Comparison of ENCODE assay signal across 11 cellular contexts in genomic region chr12:68521321-68521839, GRCh38.
DNase-seq lines count a peak whose midpoint lies in the region; ATAC-seq and TF ChIP-seq lines count a peak whose summit lies in the region.
"Had no signal": no experiment of that assay in that cellular context is flagged by ENCODE, and none has a peak within 500 bp of the region (broad histone marks: within the 10 kb centered on the region; RNA-seq: fewer than 3 reads in every experiment).

No MANE protein-coding gene starts in this region.

- peak overlapping the region; percentile 85 for H3K27ac ChIP-seq in mesenchymal stem cell (ENCODE audit: low read length, poor library complexity, severe bottlenecking)
- H3K27ac ChIP-seq: suprapubic skin had no signal

- no peak overlapping the region for H3K18ac ChIP-seq in mesenchymal stem cell (ENCODE audit: low read depth in 1 of 2, low read length in 2 of 2)

- H3K4me1 Mint-ChIP-seq in activated CD4-positive, alpha-beta T cell treated with anti-CD3 and anti-CD28 coated beads for 36 hours, result peaks cover 6% of the 10 kb centered on the region
- H3K4me1 Mint-ChIP-seq in activated T-helper 2 cell treated with anti-CD3 and anti-CD28 coated beads, Interferon-gamma antibody, Interleukin-2, Interleukin-4, amounts not matched to agents 10 μg/mL and 5 μg/mL and 100 μg/mL, durations not matched to agents 14 hours and 24 hours and 36 hours (ENCODE audit: low read depth), result peaks cover 4% of the 10 kb centered on the region

- H3K27ac Mint-ChIP-seq in activated CD4-positive, alpha-beta T cell treated with anti-CD3 and anti-CD28 coated beads for 36 hours, result no peak overlapping the region
- no peak overlapping the region for H3K27ac Mint-ChIP-seq in activated T-helper 2 cell treated with anti-CD3 and anti-CD28 coated beads, Interferon-gamma antibody, Interleukin-2, Interleukin-4, amounts not matched to agents 10 μg/mL and 5 μg/mL and 100 μg/mL, durations not matched to agents 14 hours and 24 hours and 36 hours
- H3K27ac Mint-ChIP-seq: CD8-positive, alpha-beta T cell had no signal

- no peak overlapping the region for H3K14ac ChIP-seq in mesenchymal stem cell (ENCODE audit: low read length in 2 of 2)

- H3K23ac ChIP-seq in mesenchymal stem cell (ENCODE audit: low read length in 2 of 2), result no peak overlapping the region

- H2AFZ ChIP-seq in mesenchymal stem cell (ENCODE audit: low read depth, low read length), result no peak overlapping the region

- POLR2A ChIA-PET in activated CD4-positive, alpha-beta T cell treated with anti-CD3 and anti-CD28 coated beads for 36 hours (lab: Charles Lee), result no interaction called here

- TF ChIP-seq CTCF in AG09319 (IDR thresholded peaks at IDR 0.05; ENCODE audit: low read depth, low read length), result no peak

- peak overlapping the region; percentile 93 for H3K9ac ChIP-seq in mesenchymal stem cell (ENCODE audit: low read length)

- in situ Hi-C loops in KBM-7 (cut with MboI; ENCODE audit: low pct_unique_long_range_greater_than_20kb, low sequenced_read_pairs), result no loop called here

- H3K27me3 ChIP-seq in mesenchymal stem cell (ENCODE audit: control insufficient read depth in 1 of 2, insufficient read depth in 1 of 2, low read length in 2 of 2), result no peaks in the 10 kb centered on the region
- H3K27me3 ChIP-seq: suprapubic skin had no signal

- no peaks in the 10 kb centered on the region for H3K9me3 ChIP-seq in mesenchymal stem cell (ENCODE audit: control insufficient read depth, low read length)
- H3K9me3 ChIP-seq: suprapubic skin had no signal

- no peaks in the 10 kb centered on the region for H3K36me3 ChIP-seq in mesenchymal stem cell (ENCODE audit: control insufficient read depth in 1 of 2, insufficient read depth in 2 of 2, low read depth in 1 of 2, low read length in 2 of 2)
- H3K36me3 ChIP-seq: suprapubic skin had no signal

- no peak overlapping the region for H2BK15ac ChIP-seq in mesenchymal stem cell (ENCODE audit: low read depth, poor library complexity, severe bottlenecking)

- no peak overlapping the region for H4K8ac ChIP-seq in mesenchymal stem cell (ENCODE audit: low read length)

- H3K4me2 ChIP-seq in mesenchymal stem cell (ENCODE audit: low read length, poor library complexity, severe bottlenecking), result no peak overlapping the region

- H2BK5ac ChIP-seq in mesenchymal stem cell (ENCODE audit: low read depth, low read length, poor library complexity, severe bottlenecking), result no peak overlapping the region

- no peak overlapping the region for H3K4ac ChIP-seq in mesenchymal stem cell (ENCODE audit: low read depth in 1 of 2, low read length in 2 of 2)

- H3K4me3 Mint-ChIP-seq in activated CD4-positive, alpha-beta T cell treated with anti-CD3 and anti-CD28 coated beads for 36 hours, result no peak overlapping the region
- no peak overlapping the region for H3K4me3 Mint-ChIP-seq in activated T-helper 2 cell treated with anti-CD3 and anti-CD28 coated beads, Interferon-gamma antibody, Interleukin-2, Interleukin-4, amounts not matched to agents 10 μg/mL and 5 μg/mL and 100 μg/mL, durations not matched to agents 14 hours and 24 hours and 36 hours (ENCODE audit: low read depth)
- H3K4me3 Mint-ChIP-seq: CD8-positive, alpha-beta T cell had no signal

- no peak overlapping the region for H2BK120ac ChIP-seq in mesenchymal stem cell (ENCODE audit: low read depth, low read length)

- DNase-seq in AG09319 (ENCODE audit: extremely low read depth, low read depth), result peak; percentile 53
- peak; percentile 65 for DNase-seq in NCI-H226
- peak; percentile 86 for DNase-seq in dermis blood vessel endothelial cell
- DNase-seq in mesenchymal stem cell, result peak; percentile 77
- no peak for DNase-seq in KBM-7
- no peak for DNase-seq in activated CD4-positive, alpha-beta T cell treated with anti-CD3 and anti-CD28 coated beads for 36 hours
- DNase-seq in activated T-helper 2 cell treated with anti-CD3 and anti-CD28 coated beads, Interferon-gamma antibody, Interleukin-2, Interleukin-4, amounts not matched to agents 10 μg/mL and 5 μg/mL and 100 μg/mL, durations not matched to agents 14 hours and 24 hours and 36 hours (ENCODE audit: low spot score), result no peak
- DNase-seq: activated gamma-delta T cell; CD8-positive, alpha-beta T cell had no signal

- no peaks in the 10 kb centered on the region for H3K4me1 ChIP-seq in mesenchymal stem cell (ENCODE audit: control insufficient read depth, insufficient read depth, low read depth, low read length)

- H3K27me3 Mint-ChIP-seq in activated CD4-positive, alpha-beta T cell treated with anti-CD3 and anti-CD28 coated beads for 36 hours, result no peaks in the 10 kb centered on the region
- peaks cover 4% of the 10 kb centered on the region for H3K27me3 Mint-ChIP-seq in activated T-helper 2 cell treated with anti-CD3 and anti-CD28 coated beads, Interferon-gamma antibody, Interleukin-2, Interleukin-4, amounts not matched to agents 10 μg/mL and 5 μg/mL and 100 μg/mL, durations not matched to agents 14 hours and 24 hours and 36 hours (ENCODE audit: low read depth)

- H4K91ac ChIP-seq in mesenchymal stem cell (ENCODE audit: low read length), result no peak overlapping the region

- H2AK5ac ChIP-seq in mesenchymal stem cell (ENCODE audit: low read length, severe bottlenecking), result no peak overlapping the region

- H3K4me3 ChIP-seq in mesenchymal stem cell (ENCODE audit: insufficient read depth in 1 of 2, low read depth in 1 of 2, low read length in 2 of 2), result peak overlapping the region in 1 of 2 experiments; percentile 59
- H3K4me3 ChIP-seq: suprapubic skin had no signal

- H3K36me3 Mint-ChIP-seq in activated CD4-positive, alpha-beta T cell treated with anti-CD3 and anti-CD28 coated beads for 36 hours (ENCODE audit: low read depth), result no peaks in the 10 kb centered on the region
- H3K36me3 Mint-ChIP-seq in activated T-helper 2 cell treated with anti-CD3 and anti-CD28 coated beads, Interferon-gamma antibody, Interleukin-2, Interleukin-4, amounts not matched to agents 10 μg/mL and 5 μg/mL and 100 μg/mL, durations not matched to agents 14 hours and 24 hours and 36 hours (ENCODE audit: low read depth), result no peaks in the 10 kb centered on the region
- H3K36me3 Mint-ChIP-seq: CD8-positive, alpha-beta T cell had no signal

- CTCF ChIA-PET in activated CD4-positive, alpha-beta T cell treated with anti-CD3 and anti-CD28 coated beads for 36 hours (lab: Charles Lee), result interaction anchor here (0.9 kb wide), 1 partner anchor 21 kb away, joined by 3 read pairs; no protein-coding TSS in a partner anchor

- no peak for ATAC-seq in HG03045 (IDR thresholded peaks at IDR 0.05; ENCODE audit: unreplicated experiment)
- ATAC-seq in activated CD4-positive, alpha-beta T cell treated with anti-CD3 and anti-CD28 coated beads for 36 hours, result no peak
- ATAC-seq: CD8-positive, alpha-beta T cell had no signal

- WGBS in mesenchymal stem cell, result 69% methylated on average over 3 of the region's 5 CpGs

- H3K9me3 Mint-ChIP-seq in activated CD4-positive, alpha-beta T cell treated with anti-CD3 and anti-CD28 coated beads for 36 hours (ENCODE audit: low read depth), result no peaks in the 10 kb centered on the region
- no peaks in the 10 kb centered on the region for H3K9me3 Mint-ChIP-seq in activated T-helper 2 cell treated with anti-CD3 and anti-CD28 coated beads, Interferon-gamma antibody, Interleukin-2, Interleukin-4, amounts not matched to agents 10 μg/mL and 5 μg/mL and 100 μg/mL, durations not matched to agents 14 hours and 24 hours and 36 hours
- H3K9me3 Mint-ChIP-seq: CD8-positive, alpha-beta T cell had no signal

- no peaks in the 10 kb centered on the region for H3K79me1 ChIP-seq in mesenchymal stem cell (replicated peaks; ENCODE audit: low read length, poor library complexity, severe bottlenecking)

- H2BK12ac ChIP-seq in mesenchymal stem cell (ENCODE audit: low read length in 2 of 2), result no peak overlapping the region

- intact Hi-C loops in activated CD4-positive, alpha-beta T cell treated with anti-CD3 and anti-CD28 coated beads for 36 hours (cut with DNase I, micrococcal nuclease), result no loop called here
- intact Hi-C loops in activated T-helper 2 cell treated with anti-CD3 and anti-CD28 coated beads, Interferon-gamma antibody, Interleukin-2, Interleukin-4, amounts not matched to agents 10 μg/mL and 5 μg/mL and 100 μg/mL, durations not matched to agents 14 hours and 24 hours and 36 hours (cut with micrococcal nuclease), result no loop called here

Comparison
In these comparisons a context has a peak if more than half of its experiments do, and no peak if none do; other contexts are left out.
1. DNase-seq: peak in AG09319 (single experiment), NCI-H226 (single experiment), dermis blood vessel endothelial cell (single experiment) and mesenchymal stem cell (single experiment); none in KBM-7 (single experiment), activated CD4-positive, alpha-beta T cell treated with anti-CD3 and anti-CD28 coated beads for 36 hours (single experiment) and activated T-helper 2 cell treated with anti-CD3 and anti-CD28 coated beads, Interferon-gamma antibody, Interleukin-2, Interleukin-4, amounts not matched to agents 10 μg/mL and 5 μg/mL and 100 μg/mL, durations not matched to agents 14 hours and 24 hours and 36 hours (single experiment).